In the genomic region with DNA sequence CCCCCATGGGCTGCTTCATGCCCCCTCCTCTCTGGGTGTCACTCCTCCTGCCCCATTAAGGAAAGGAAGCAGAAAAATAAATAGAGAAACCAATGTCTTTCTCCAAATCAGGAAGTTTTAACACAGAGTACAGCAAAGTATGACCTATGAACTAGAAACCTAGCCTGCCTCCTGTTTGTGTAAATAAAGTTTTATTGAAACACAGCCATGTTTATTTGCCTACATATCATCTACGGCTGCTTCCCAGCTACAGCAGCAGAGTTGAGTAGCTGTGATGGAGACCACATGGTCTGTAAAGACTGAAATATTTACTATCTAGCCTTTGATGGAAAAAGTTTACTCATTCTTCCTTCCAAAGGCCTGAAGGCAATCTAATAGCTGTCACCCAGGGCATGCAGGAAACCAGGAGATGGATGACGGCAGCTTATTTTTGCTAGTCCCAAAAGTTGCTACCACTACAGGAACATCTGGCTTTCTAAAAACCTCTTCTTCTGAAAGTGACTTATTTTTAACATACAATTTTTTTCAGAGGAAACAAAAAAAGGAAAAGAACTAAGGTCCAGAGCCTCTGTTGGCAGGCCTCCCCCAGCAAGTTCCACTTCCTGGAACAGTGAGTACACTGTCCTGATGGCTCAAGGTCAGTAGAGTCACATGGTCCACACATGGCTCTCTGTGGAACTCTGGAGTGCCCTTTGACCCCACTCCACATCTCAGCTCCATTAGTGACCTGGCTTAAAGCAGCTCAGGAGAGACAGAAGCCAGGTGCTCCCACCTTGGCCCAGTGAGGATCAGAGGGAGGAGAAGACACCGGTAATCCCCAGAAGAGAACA, we compare ENCODE assay signal across 13 cellular contexts.
"Had no signal": no experiment of that assay in that cellular context is flagged by ENCODE, and none has a peak within 500 bp of the region (broad histone marks: within the 10 kb centered on the region; RNA-seq: fewer than 3 reads in every experiment).

No MANE protein-coding gene starts in this region.

- H3K27ac ChIP-seq: thoracic aorta had no signal

- H3K36me3 ChIP-seq: thoracic aorta had no signal

- H3K4me3 ChIP-seq: thoracic aorta had no signal

- DNase-seq: activated CD4-positive, alpha-beta T cell treated with anti-CD3 and anti-CD28 coated beads for 48 hours; activated CD8-positive, alpha-beta memory T cell treated with anti-CD3 and anti-CD28 coated beads for 24 hours; activated naive CD4-positive, alpha-beta T cell treated with anti-CD3 and anti-CD28 coated beads, Interleukin-2, amount 10 ng/mL, durations not matched to agents 7 days and 5 days; activated T-cell treated with anti-CD3 and anti-CD28 coated beads for 4 hours; naive thymus-derived CD4-positive, alpha-beta T cell; stimulated activated CD4-positive, alpha-beta T cell treated with anti-CD3 and anti-CD28 coated beads, Interleukin-15, amount 100 ng/mL, for 24 hours; stimulated activated CD4-positive, alpha-beta T cell treated with anti-CD3 and anti-CD28 coated beads, Interleukin-4, amount 100 ng/mL, for 4 hours; stimulated activated naive CD8-positive, alpha-beta T cell treated with anti-CD3 and anti-CD28 coated beads, Interleukin-15, amount 100 ng/mL, for 72 hours had no signal

- ATAC-seq: activated T-helper 17 cell treated with anti-CD3 and anti-CD28 coated beads, Interleukin-2, amount 50 U/mL, for 72 hours; esophagus mucosa; naive thymus-derived CD4-positive, alpha-beta T cell; SK-N-SH treated with all-trans-retinoic acid at 6 μM for 48 hours; stimulated activated naive CD8-positive, alpha-beta T cell treated with anti-CD3 and anti-CD28 coated beads, Interleukin-15, amount 100 ng/mL, for 72 hours; WTC11 had no signal

- H3K9me3 ChIP-seq: thoracic aorta had no signal
